Comparison of ENCODE assay signal across 27 cellular contexts in genomic region chr6:157283330-157283898, GRCh38. TPM values are rescaled to one million over a fixed set of nuclear protein-coding genes. Genes with fewer than 3 reads are reported as not detected.
DNase-seq lines count a peak whose midpoint lies in the region; ATAC-seq, FAIRE-seq and TF ChIP-seq lines count a peak whose summit lies in the region.
"Had no signal": no experiment of that assay in that cellular context is flagged by ENCODE, and none has a peak within 500 bp of the region (broad histone marks: within the 10 kb centered on the region; RNA-seq: fewer than 3 reads in every experiment).

No MANE protein-coding gene starts in this region.

- H3K9me3 ChIP-seq in K562 (replicated peaks; ENCODE audit: control insufficient read depth, insufficient read depth, low read depth, low read length), result no peaks in the 10 kb centered on the region
- H3K9me3 ChIP-seq: MG63, Peyer's patch had no signal

- peaks cover 0 to 5% of the 10 kb centered on the region in 2 donors for H3K27me3 Mint-ChIP-seq in natural killer cell treated with Interleukin-12 subunit alpha and Interleukin-12 subunit beta and Interleukin-15 and Interleukin-18, amount 100 ng/mL, for 72 hours

- no peaks in the 10 kb centered on the region for H3K79me2 ChIP-seq in K562 (ENCODE audit: control insufficient read depth, insufficient read depth, low read length)

- H3K27ac ChIP-seq in K562 (ENCODE audit: extremely low read depth, low read depth, low read length), result no peak overlapping the region
- H3K27ac ChIP-seq: Peyer's patch, SK-N-MC had no signal

- H3K9me3 Mint-ChIP-seq in natural killer cell treated with Interleukin-12 subunit alpha and Interleukin-12 subunit beta and Interleukin-15 and Interleukin-18, amount 100 ng/mL, for 72 hours, result no peaks in the 10 kb centered on the region
- H3K9me3 Mint-ChIP-seq: H9 had no signal

- in situ Hi-C loops in K562 (cut with MboI), result no loop called here

- H3K4me3 Mint-ChIP-seq in natural killer cell treated with Interleukin-12 subunit alpha and Interleukin-12 subunit beta and Interleukin-15 and Interleukin-18, amount 100 ng/mL, for 72 hours, result no peak overlapping the region
- H3K4me3 Mint-ChIP-seq: H9 had no signal

- WGBS in K562 (ENCODE audit: insufficient coverage, low coverage, missing lambda C conversion rate), result 24% methylated on average over 7 of the region's 8 CpGs

- no peak for TF ChIP-seq CTCF in K562 (IDR thresholded peaks at IDR 0.05 in 2 of 3, conservative IDR thresholded peaks at IDR 0.05 in 1 of 3; ENCODE audit: insufficient read depth in 2 of 3, low read depth in 1 of 3, low read length in 3 of 3)

- no peaks in the 10 kb centered on the region for H3K36me3 Mint-ChIP-seq in natural killer cell treated with Interleukin-12 subunit alpha and Interleukin-12 subunit beta and Interleukin-15 and Interleukin-18, amount 100 ng/mL, for 72 hours

- no peak overlapping the region for H2AFZ ChIP-seq in K562 (ENCODE audit: low read depth, low read length)

- TF ChIP-seq EP300 in K562 (IDR thresholded peaks at IDR 0.05; ENCODE audit: low read length), result no peak

- intact Hi-C loops in K562 (cut with micrococcal nuclease), result no loop called here

- FAIRE-seq in K562 (lab: Jason Lieb, UNC), result no peak
- FAIRE-seq: GM12891, HTR-8/SVneo had no signal

- H3K27me3 ChIP-seq in K562 (ENCODE audit: control insufficient read depth in 2 of 2, insufficient read depth in 2 of 2, low read length in 2 of 2), result no peaks in the 10 kb centered on the region; a peak in 1 of 5 replicates
- H3K27me3 ChIP-seq: MG63, Peyer's patch had no signal

- no peaks in the 10 kb centered on the region for H3K9me1 ChIP-seq in K562 (ENCODE audit: control insufficient read depth, insufficient read depth, low read length)

- TF ChIP-seq POLR2A in K562 (conservative IDR thresholded peaks at IDR 0.05), result no peak

- no peak overlapping the region for H3K4me3 ChIP-seq in K562
- H3K4me3 ChIP-seq: MG63, Peyer's patch, SK-N-MC had no signal

- DNase-seq in activated effector memory CD4-positive, alpha-beta T cell treated with anti-CD3 and anti-CD28 coated beads, Interleukin-2, amount 50 U/mL, for 16 hours, result peak; percentile 38
- DNase-seq in activated effector memory CD4-positive, alpha-beta T cell treated with Interleukin-2 at 50 U/mL for 16 hours, result no peak
- no peak for DNase-seq in K562 (ENCODE audit: extremely low read depth in 1 of 4, low spot score in 3 of 4)
- peak; percentile 51 for DNase-seq in natural killer cell treated with Interleukin-12 subunit alpha and Interleukin-12 subunit beta and Interleukin-15 and Interleukin-18, amount 100 ng/mL, for 72 hours (ENCODE audit: low spot score)
- DNase-seq in activated naive CD4-positive, alpha-beta T cell (lab: John Stamatoyannopoulos, UW), result no peak
- DNase-seq in central memory CD4-positive, alpha-beta T cell, result no peak
- no peak for DNase-seq in activated T-cell treated with anti-CD3 and anti-CD28 coated beads for 4 hours
- DNase-seq: 8988T, ACHN, Calu3, DMS79 treated with DMSO at 0.1 percent for 48 hours, GF-D8, KG1, MG63, NCI-H1092, NCI-H1417 treated with DMSO at 0.1 percent for 48 hours, NCI-H1694 treated with DMSO at 0.1 percent for 48 hours, NCI-H2081, NCI-H2227 treated with DMSO at 0.1 percent for 48 hours, NCI-H510A, NCI-H69, SIG-M5 had no signal

- no TSS peak for BruUV-seq in K562 (replicated peaks; lab: Mats Ljungman, UMichigan)

- no peaks in the 10 kb centered on the region for H3K4me1 Mint-ChIP-seq in natural killer cell treated with Interleukin-12 subunit alpha and Interleukin-12 subunit beta and Interleukin-15 and Interleukin-18, amount 100 ng/mL, for 72 hours (ENCODE audit: low read depth in 2 of 2)

- no peak overlapping the region for H3K4me2 ChIP-seq in K562 (ENCODE audit: insufficient read depth, low read length)

- H4K20me1 ChIP-seq in K562 (replicated peaks; ENCODE audit: control insufficient read depth, insufficient read depth, low read length), result no peaks in the 10 kb centered on the region

- H3K27ac Mint-ChIP-seq in natural killer cell treated with Interleukin-12 subunit alpha and Interleukin-12 subunit beta and Interleukin-15 and Interleukin-18, amount 100 ng/mL, for 72 hours, result no peak overlapping the region
- H3K27ac Mint-ChIP-seq: H9 had no signal

- peaks cover 2% of the 10 kb centered on the region; the same call in 1 of the 3 replicates for H3K36me3 ChIP-seq in K562 (ENCODE audit: control insufficient read depth, insufficient read depth, low read length)
- H3K36me3 ChIP-seq: MG63, Peyer's patch had no signal

- POLR2A ChIA-PET in K562 (lab: Yijun Ruan, JAX), result no interaction called here

- no peak overlapping the region for H3K9ac ChIP-seq in K562 (ENCODE audit: insufficient read depth in 1 of 2, low read depth in 2 of 2, low read length in 2 of 2)

- peaks cover 0 to 7% of the 10 kb centered on the region in 2 experiments; a peak in 3 of 5 replicates for H3K4me1 ChIP-seq in K562 (replicated peaks in 1 of 2; ENCODE audit: control insufficient read depth in 2 of 2, insufficient read depth in 2 of 2, low read length in 2 of 2)
- H3K4me1 ChIP-seq: Peyer's patch had no signal

- ATAC-seq in K562, result no peak
- no peak for ATAC-seq in natural killer cell treated with Interleukin-12 subunit alpha and Interleukin-12 subunit beta and Interleukin-15 and Interleukin-18, amount 100 ng/mL, for 72 hours

- TF ChIP-seq RAD21 in K562 (CRISPR knock-in tag; conservative IDR thresholded peaks at IDR 0.05 in 1 of 2, IDR thresholded peaks at IDR 0.05 in 1 of 2), result no peak

- CTCF ChIA-PET in K562 (lab: Yijun Ruan, JAX; ENCODE audit: low intra/inter-chr PET ratio), result no interaction called here

TF ChIP-seq in K562, 482 proteins besides CTCF, POLR2A, EP300 and RAD21:
- TF ChIP-seq ZBTB33 (CRISPR knock-in tag; IDR thresholded peaks at IDR 0.05) (0 out of 2 replicates have a peak, but pooled peaks have one; percentile 10), ZNF655 (CRISPR knock-in tag; IDR thresholded peaks at IDR 0.05) (no peak), NR1H2 (CRISPR knock-in tag; IDR thresholded peaks at IDR 0.05) (no peak), CBFA2T3 (IDR thresholded peaks at IDR 0.05) (peak; percentile 41; the same call in 1 of the 2 replicates), TSC22D4 (tag; IDR thresholded peaks at IDR 0.05) (no peak), ZNF280B (CRISPR knock-in tag; IDR thresholded peaks at IDR 0.05) (no peak)

RNA-seq across cellular contexts. Expression of gene TMEM242, which starts 39.9 kb away (rescaled TPM):
- 22.9 and 46.7 TPM in 2 replicates for total RNA-seq in K562 (2011; cell fraction: chromatin; rRNA removed; ENCODE audit: low replicate concordance)
- total RNA-seq in K562 (2011; cell fraction: nucleolus; rRNA removed), result 19.5 and 19.6 TPM in 2 replicates
- total RNA-seq in K562 (2011; cell fraction: nucleoplasm; rRNA removed), result 38.3 and 79.8 TPM in 2 replicates
- 10.1 and 16.3 TPM in 2 replicates for total RNA-seq in K562 (2014; rRNA removed)
- 14.2 and 15.4 TPM in 2 replicates for total RNA-seq in K562 (2014; rRNA removed; fragmentation: Illumina TruSeq; extraction: Trizol)
- total RNA-seq in K562 (2015; rRNA removed; fragmentation: Illumina TruSeq; extraction: Trizol), result 9.0 and 9.5 TPM in 2 replicates
- 17.0 and 18.2 TPM in 2 replicates for total RNA-seq in K562 (2021)
- 13.1 and 16.5 TPM in 2 replicates for polyA plus RNA-seq in K562 (2011; rRNA removed)
- 3.9 and 6.4 TPM in 2 replicates for polyA plus RNA-seq in K562 (2011; cell fraction: cytosol; rRNA removed)
- 5.9 and 7.9 TPM in 2 replicates for polyA plus RNA-seq in K562 (2011; cell fraction: nucleus; rRNA removed)
- polyA plus RNA-seq in K562 (2012), result 10.4 and 13.3 TPM in 2 replicates
- 10.7 and 11.4 TPM in 2 replicates for polyA plus RNA-seq in K562 (2014; fragmentation: Illumina TruSeq; extraction: Trizol)
- 10 to 100 TPM; 24.3 to 35.3 TPM for polyA plus RNA-seq in K562 (2014; fragmentation: Nextera tagmentation; extraction: Ambion mirVana)
- 20.9 and 23.8 TPM in 2 replicates for polyA plus RNA-seq in K562 (2014; rRNA removed)
- 6.4 and 7.7 TPM in 2 replicates for polyA minus RNA-seq in K562 (2011; rRNA and poly(A)+ RNA removed)
- 1.6 and 2.5 TPM in 2 replicates for polyA minus RNA-seq in K562 (2011; cell fraction: cytosol; rRNA and poly(A)+ RNA removed)
- polyA minus RNA-seq in K562 (2011; cell fraction: nucleus; rRNA and poly(A)+ RNA removed), result 7.5 and 10.7 TPM in 2 replicates
- total RNA-seq in natural killer cell treated with Interleukin-12 subunit alpha and Interleukin-12 subunit beta and Interleukin-15 and Interleukin-18, amount 100 ng/mL, for 72 hours, result 10 to 100 TPM in 1 of 2 donors, 1 to 10 TPM in 1; 9.6 to 10.8 TPM

Comparison
In these comparisons a context has a peak if more than half of its experiments do, and no peak if none do; other contexts are left out.
1. DNase-seq: peak in activated effector memory CD4-positive, alpha-beta T cell treated with anti-CD3 and anti-CD28 coated beads, Interleukin-2, amount 50 U/mL, for 16 hours (single experiment) and natural killer cell treated with Interleukin-12 subunit alpha and Interleukin-12 subunit beta and Interleukin-15 and Interleukin-18, amount 100 ng/mL, for 72 hours (single experiment); none in activated effector memory CD4-positive, alpha-beta T cell treated with Interleukin-2 at 50 U/mL for 16 hours (single experiment), K562 (0 of 4), activated naive CD4-positive, alpha-beta T cell (0 of 4), central memory CD4-positive, alpha-beta T cell (single experiment) and activated T-cell treated with anti-CD3 and anti-CD28 coated beads for 4 hours (single experiment).